14 cellular contexts compared by ENCODE assay signal in genomic region chr13:98564204-98564603, GRCh38. TPM values are rescaled to one million over a fixed set of nuclear protein-coding genes. Genes with fewer than 3 reads are reported as not detected.
DNase-seq lines count a peak whose midpoint lies in the region; ATAC-seq and TF ChIP-seq lines count a peak whose summit lies in the region.
"Had no signal": no experiment of that assay in that cellular context is flagged by ENCODE, and none has a peak within 500 bp of the region (broad histone marks: within the 10 kb centered on the region; RNA-seq: fewer than 3 reads in every experiment).

No MANE protein-coding gene starts in this region.

- CTCF ChIA-PET in RWPE1 (lab: Yijun Ruan, JAX) = interaction anchor here (0.6 to 0.7 kb wide), 2 partner anchors 109 to 412 kb away, joined by 3 to 4 read pairs; no protein-coding TSS in a partner anchor

- no peak overlapping the region for H3K9ac ChIP-seq in endodermal cell (ENCODE audit: extremely low read depth, low read length, poor library complexity, severe bottlenecking)

- no peak for TF ChIP-seq CTCF in RWPE1 (conservative IDR thresholded peaks at IDR 0.05; ENCODE audit: low read depth)
- no peak for TF ChIP-seq CTCF in endodermal cell (conservative IDR thresholded peaks at IDR 0.05)

- no peaks in the 10 kb centered on the region for H3K9me3 ChIP-seq in endodermal cell (ENCODE audit: control insufficient read depth, low read length)
- H3K9me3 ChIP-seq: right lobe of liver, SJSA1, uterus had no signal

- DNase-seq in activated T-cell treated with anti-CD3 and anti-CD28 coated beads, Interleukin-2, amount 50 U/mL, for 24 hours = no peak
- DNase-seq in activated T-cell treated with anti-CD3 and anti-CD28 coated beads for 4 hours (no peak), RWPE1 (ENCODE audit: low spot score) (no peak), endodermal cell (no peak), NCI-H446 (lab: John Stamatoyannopoulos, UW) (no peak)
- DNase-seq: activated CD8-positive, alpha-beta memory T cell treated with anti-CD3 and anti-CD28 coated beads, Interleukin-2, amount 50 U/mL, for 48 hours; cerebellar nuclear complex; GDM1; right lobe of liver; uterus had no signal

- peaks cover 5% of the 10 kb centered on the region for H3K9me3 Mint-ChIP-seq in activated T-cell treated with anti-CD3 and anti-CD28 coated beads, Interleukin-2, amount 50 U/mL, for 24 hours
- H3K9me3 Mint-ChIP-seq in endodermal cell = no peaks in the 10 kb centered on the region
- peaks cover 4% of the 10 kb centered on the region for H3K9me3 Mint-ChIP-seq in stimulated activated naive CD8-positive, alpha-beta T cell treated with anti-CD3 and anti-CD28 coated beads, Interleukin-15, Interleukin-2, amounts not matched to agents 100 ng/mL and 50 ng/mL, for 24 hours

- peaks cover 90% of the 10 kb centered on the region for H3K4me1 Mint-ChIP-seq in activated T-cell treated with anti-CD3 and anti-CD28 coated beads, Interleukin-2, amount 50 U/mL, for 24 hours (ENCODE audit: low read depth)
- H3K4me1 Mint-ChIP-seq in endodermal cell = peaks cover 23% of the 10 kb centered on the region
- peaks cover 94% of the 10 kb centered on the region for H3K4me1 Mint-ChIP-seq in stimulated activated naive CD8-positive, alpha-beta T cell treated with anti-CD3 and anti-CD28 coated beads, Interleukin-15, Interleukin-2, amounts not matched to agents 100 ng/mL and 50 ng/mL, for 24 hours (ENCODE audit: low read depth)

- 90 to 92% methylated on average over 7 to 9 of the region's 9 CpGs for WGBS in endodermal cell (ENCODE audit: insufficient coverage in 1 of 2, insufficient read length in 1 of 2), 2 experiments

- H3K4me1 ChIP-seq in endodermal cell (ENCODE audit: control insufficient read depth, insufficient read depth, low read length) = peaks cover 5% of the 10 kb centered on the region

- ATAC-seq in HG03571 (IDR thresholded peaks at IDR 0.05; ENCODE audit: unreplicated experiment) = no peak
- ATAC-seq in HG02885 (IDR thresholded peaks at IDR 0.05; ENCODE audit: poor library complexity, unreplicated experiment) = no peak

- no peaks in the 10 kb centered on the region for H3K27me3 ChIP-seq in endodermal cell (ENCODE audit: control insufficient read depth, insufficient read depth, low read length, poor library complexity, severe bottlenecking)
- H3K27me3 ChIP-seq: right lobe of liver, SJSA1, uterus had no signal

- peak overlapping the region; percentile 78 for H3K4me3 Mint-ChIP-seq in activated T-cell treated with anti-CD3 and anti-CD28 coated beads, Interleukin-2, amount 50 U/mL, for 24 hours
- H3K4me3 Mint-ChIP-seq in endodermal cell = no peak overlapping the region
- peak overlapping the region; percentile 81 for H3K4me3 Mint-ChIP-seq in stimulated activated naive CD8-positive, alpha-beta T cell treated with anti-CD3 and anti-CD28 coated beads, Interleukin-15, Interleukin-2, amounts not matched to agents 100 ng/mL and 50 ng/mL, for 24 hours

- peaks cover 10% of the 10 kb centered on the region for H3K36me3 ChIP-seq in endodermal cell (ENCODE audit: control insufficient read depth, insufficient read depth, low read length)
- H3K36me3 ChIP-seq: right lobe of liver, uterus had no signal

- H3K27me3 Mint-ChIP-seq in activated T-cell treated with anti-CD3 and anti-CD28 coated beads, Interleukin-2, amount 50 U/mL, for 24 hours = no peaks in the 10 kb centered on the region
- no peaks in the 10 kb centered on the region for H3K27me3 Mint-ChIP-seq in endodermal cell (ENCODE audit: insufficient read depth)
- H3K27me3 Mint-ChIP-seq in stimulated activated naive CD8-positive, alpha-beta T cell treated with anti-CD3 and anti-CD28 coated beads, Interleukin-15, Interleukin-2, amounts not matched to agents 100 ng/mL and 50 ng/mL, for 24 hours = no peaks in the 10 kb centered on the region

- H3K4me3 ChIP-seq in endodermal cell (ENCODE audit: low read length) = no peak overlapping the region
- H3K4me3 ChIP-seq: right lobe of liver, SJSA1, uterus had no signal

- H3K27ac Mint-ChIP-seq in activated T-cell treated with anti-CD3 and anti-CD28 coated beads, Interleukin-2, amount 50 U/mL, for 24 hours = peak overlapping the region; percentile 93
- peak overlapping the region; percentile 52 for H3K27ac Mint-ChIP-seq in endodermal cell
- H3K27ac Mint-ChIP-seq in stimulated activated naive CD8-positive, alpha-beta T cell treated with anti-CD3 and anti-CD28 coated beads, Interleukin-15, Interleukin-2, amounts not matched to agents 100 ng/mL and 50 ng/mL, for 24 hours = peak overlapping the region; percentile 76

- POLR2A ChIA-PET in RWPE1 (lab: Yijun Ruan, JAX; ENCODE audit: low non-redundant PET) = no interaction called here

- H3K27ac ChIP-seq in RWPE1 (peak overlapping the region; percentile 36), endodermal cell (ENCODE audit: low read depth, low read length) (no peak overlapping the region)
- H3K27ac ChIP-seq: SJSA1, uterus had no signal

- peaks cover 76% of the 10 kb centered on the region for H3K36me3 Mint-ChIP-seq in activated T-cell treated with anti-CD3 and anti-CD28 coated beads, Interleukin-2, amount 50 U/mL, for 24 hours (ENCODE audit: low read depth)
- peaks cover 9% of the 10 kb centered on the region for H3K36me3 Mint-ChIP-seq in endodermal cell (ENCODE audit: low read depth)
- H3K36me3 Mint-ChIP-seq in stimulated activated naive CD8-positive, alpha-beta T cell treated with anti-CD3 and anti-CD28 coated beads, Interleukin-15, Interleukin-2, amounts not matched to agents 100 ng/mL and 50 ng/mL, for 24 hours (ENCODE audit: low read depth) = peaks cover 42% of the 10 kb centered on the region

RNA-seq across cellular contexts. Expression of gene STK24, which starts 12.7 kb away (rescaled TPM):
- 100 to 1,000 TPM; 115 to 125 TPM for total RNA-seq in endodermal cell
- polyA plus RNA-seq in endodermal cell (2013, experiment 1 of 2) = 109 TPM
- 110 TPM for polyA plus RNA-seq in endodermal cell (2013, experiment 2 of 2)
